ENCODE assay signal across 9 cellular contexts in the genomic region with DNA sequence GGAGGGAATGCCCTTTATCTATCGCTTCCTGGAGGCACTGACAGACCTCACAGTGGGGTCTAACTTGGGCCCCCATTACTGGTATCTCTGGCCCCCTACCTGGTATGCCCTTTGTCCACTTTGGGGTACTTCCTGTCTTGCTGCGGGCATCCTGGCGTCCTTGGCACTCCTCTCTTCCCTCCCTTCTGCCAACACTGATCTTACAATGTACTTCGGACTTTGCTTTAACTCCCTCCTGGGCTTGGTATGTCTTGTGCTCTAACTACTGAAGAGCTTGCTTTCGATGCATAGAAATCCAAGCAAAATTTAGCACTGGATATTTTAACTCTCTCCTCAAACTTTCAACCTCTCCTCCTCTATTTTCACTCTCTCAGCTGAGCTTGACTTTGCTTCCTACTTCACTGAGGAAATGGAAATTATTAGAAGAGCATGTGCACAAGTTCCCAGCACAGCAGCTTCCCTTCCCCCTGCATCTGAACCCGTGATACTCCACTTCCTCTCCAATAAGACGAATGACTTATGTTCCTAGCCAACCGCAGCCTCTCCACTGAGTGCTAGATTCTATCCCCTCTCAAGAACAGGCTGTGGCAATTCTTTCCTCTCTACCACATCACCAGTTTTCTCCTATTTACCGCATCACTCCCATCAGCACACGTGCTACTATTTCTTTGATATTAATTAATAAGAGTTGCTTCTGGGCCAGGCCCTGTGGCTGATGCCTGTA. TPM values are rescaled to one million over a fixed set of nuclear protein-coding genes. Genes with fewer than 3 reads are reported as not detected.
DNase-seq lines count a peak whose midpoint lies in the region; ATAC-seq and TF ChIP-seq lines count a peak whose summit lies in the region.
"Had no signal": no experiment of that assay in that cellular context is flagged by ENCODE, and none has a peak within 500 bp of the region (broad histone marks: within the 10 kb centered on the region; RNA-seq: fewer than 3 reads in every experiment).

No MANE protein-coding gene starts in this region.

- H3K27me3 Mint-ChIP-seq in activated naive CD4-positive, alpha-beta T cell treated with anti-CD3 and anti-CD28 coated beads, Interleukin-2, amount 10 ng/mL, durations not matched to agents 7 days and 5 days: no peaks in the 10 kb centered on the region
- no peaks in the 10 kb centered on the region for H3K27me3 Mint-ChIP-seq in WTC11 (ENCODE audit: low read depth)

- no peaks in the 10 kb centered on the region for H3K36me3 ChIP-seq in transverse colon

- no peak for ATAC-seq in WTC11
- no peak for ATAC-seq in HG02798 (IDR thresholded peaks at IDR 0.05; ENCODE audit: poor library complexity, unreplicated experiment)

- CTCF ChIA-PET in activated naive CD4-positive, alpha-beta T cell treated with anti-CD3 and anti-CD28 coated beads, Interleukin-2, amount 10 ng/mL, durations not matched to agents 7 days and 5 days (lab: Charles Lee): interaction anchor here (0.6 to 2.4 kb wide), 14 partner anchors 14 to 263 kb away, joined by 3 to 12 read pairs (median 3); no protein-coding TSS in a partner anchor
- CTCF ChIA-PET in WTC11 (lab: Charles Lee): interaction anchor here (0.7 to 1.7 kb wide), 5 partner anchors 10 to 239 kb away, joined by 3 to 7 read pairs (median 6); no protein-coding TSS in a partner anchor

- H3K4me3 Mint-ChIP-seq in activated naive CD4-positive, alpha-beta T cell treated with anti-CD3 and anti-CD28 coated beads, Interleukin-2, amount 10 ng/mL, durations not matched to agents 7 days and 5 days: no peak overlapping the region
- H3K4me3 Mint-ChIP-seq in WTC11: no peak overlapping the region

- H3K27ac ChIP-seq in transverse colon: peak overlapping the region; percentile 34 to 66 (median 51)

- peaks cover 19% of the 10 kb centered on the region for H3K4me1 Mint-ChIP-seq in activated naive CD4-positive, alpha-beta T cell treated with anti-CD3 and anti-CD28 coated beads, Interleukin-2, amount 10 ng/mL, durations not matched to agents 7 days and 5 days
- H3K4me1 Mint-ChIP-seq in WTC11: peaks cover 6% of the 10 kb centered on the region

- POLR2A ChIA-PET in WTC11 (lab: Charles Lee): no interaction called here

- H3K9me3 ChIP-seq in transverse colon: no peaks in the 10 kb centered on the region

- H3K27me3 ChIP-seq in transverse colon: no peaks in the 10 kb centered on the region

- no peak for TF ChIP-seq CTCF in WTC11 (IDR thresholded peaks at IDR 0.05)
- TF ChIP-seq CTCF in transverse colon (IDR thresholded peaks at IDR 0.05): no peak

- H3K36me3 Mint-ChIP-seq in activated naive CD4-positive, alpha-beta T cell treated with anti-CD3 and anti-CD28 coated beads, Interleukin-2, amount 10 ng/mL, durations not matched to agents 7 days and 5 days: no peaks in the 10 kb centered on the region
- H3K36me3 Mint-ChIP-seq in WTC11: peaks cover 3% of the 10 kb centered on the region

- peak; percentile 48 for DNase-seq in activated naive CD4-positive, alpha-beta T cell treated with anti-CD3 and anti-CD28 coated beads, Interleukin-2, amount 10 ng/mL, durations not matched to agents 7 days and 5 days
- no peak for DNase-seq in activated naive CD4-positive, alpha-beta T cell treated with Interleukin-2 at 50 U/mL for 16 hours
- no peak for DNase-seq in WTC11 (ENCODE audit: low spot score)
- DNase-seq in kidney tubule cell (ENCODE audit: low spot score): peak; percentile 56
- peak; percentile 39 for DNase-seq in transverse colon
- no peak for DNase-seq in NCI-H1694 treated with DMSO at 0.1 percent for 48 hours (lab: John Stamatoyannopoulos, UW)
- DNase-seq in ecto neural progenitor cell (ENCODE audit: low spot score): no peak
- DNase-seq: NCI-H187 treated with DMSO at 0.1 percent for 48 hours had no signal

- H3K4me3 ChIP-seq in transverse colon: no peak overlapping the region

- peak overlapping the region; percentile 47 for H3K27ac Mint-ChIP-seq in activated naive CD4-positive, alpha-beta T cell treated with anti-CD3 and anti-CD28 coated beads, Interleukin-2, amount 10 ng/mL, durations not matched to agents 7 days and 5 days
- H3K27ac Mint-ChIP-seq in WTC11: 0 out of 2 replicates have a peak overlapping the region, but pooled peaks have one; percentile 33

- no peak for TF ChIP-seq POLR2A in transverse colon (IDR thresholded peaks at IDR 0.05)

- no peaks in the 10 kb centered on the region for H3K9me3 Mint-ChIP-seq in activated naive CD4-positive, alpha-beta T cell treated with anti-CD3 and anti-CD28 coated beads, Interleukin-2, amount 10 ng/mL, durations not matched to agents 7 days and 5 days
- no peaks in the 10 kb centered on the region for H3K9me3 Mint-ChIP-seq in WTC11

- 10 to 44% methylated on average over 2 to 10 of the region's 10 CpGs for WGBS in transverse colon (ENCODE audit: low coverage in 1 of 2), 2 donors

- TF ChIP-seq EP300 in transverse colon (IDR thresholded peaks at IDR 0.05; ENCODE audit: low read depth): no peak

- peaks cover 0 to 12% (median 3%) of the 10 kb centered on the region in 4 donors for H3K4me1 ChIP-seq in transverse colon

- intact Hi-C loops in transverse colon (cut with DNase I; ENCODE audit: low total_unique reads): loop anchor here (10.0 kb wide), 1 partner anchor 244 kb away; no protein-coding TSS in a partner anchor

- in situ Hi-C loops in transverse colon (cut with MboI; ENCODE audit: low pct_ligation_motif_present in 1 of 4, low pct_unique_long_range_greater_than_20kb in 1 of 4, low sequenced_read_pairs in 3 of 4): no loop called here

TF ChIP-seq in WTC11, 78 proteins besides CTCF, POLR2A, EP300 and RAD21:
- TF ChIP-seq NFE2L1 (CRISPR knock-in tag; IDR thresholded peaks at IDR 0.05) (no peak), ELF4 (CRISPR knock-in tag; IDR thresholded peaks at IDR 0.05; ENCODE audit: low read depth) (no peak), ZNF121 (CRISPR knock-in tag; IDR thresholded peaks at IDR 0.05) (no peak), NFYB (CRISPR knock-in tag; conservative IDR thresholded peaks at IDR 0.05; ENCODE audit: low read depth) (no peak), NR1H2 (CRISPR knock-in tag; IDR thresholded peaks at IDR 0.05) (no peak), GTF2I (CRISPR knock-in tag; conservative IDR thresholded peaks at IDR 0.05) (no peak), RELA (CRISPR knock-in tag; IDR thresholded peaks at IDR 0.05; ENCODE audit: borderline replicate concordance) (no peak), ZNF232 (CRISPR knock-in tag; IDR thresholded peaks at IDR 0.05) (no peak), ZNF416 (CRISPR knock-in tag; IDR thresholded peaks at IDR 0.05) (no peak)

RNA-seq across cellular contexts. Expression of a gene that starts 52.9 kb away (rescaled TPM):
- total RNA-seq in WTC11 (2021) (not detected in 3 replicates), transverse colon (not detected)

Comparison
In these comparisons a context has a peak if more than half of its experiments do, and no peak if none do; other contexts are left out.
1. DNase-seq: peak in activated naive CD4-positive, alpha-beta T cell treated with anti-CD3 and anti-CD28 coated beads, Interleukin-2, amount 10 ng/mL, durations not matched to agents 7 days and 5 days (single experiment), kidney tubule cell (single experiment) and transverse colon (single experiment); none in activated naive CD4-positive, alpha-beta T cell treated with Interleukin-2 at 50 U/mL for 16 hours (single experiment), WTC11 (single experiment), NCI-H1694 treated with DMSO at 0.1 percent for 48 hours (single experiment) and ecto neural progenitor cell (single experiment).